Comparison of ENCODE assay signal across 1 cellular context in the genomic region with DNA sequence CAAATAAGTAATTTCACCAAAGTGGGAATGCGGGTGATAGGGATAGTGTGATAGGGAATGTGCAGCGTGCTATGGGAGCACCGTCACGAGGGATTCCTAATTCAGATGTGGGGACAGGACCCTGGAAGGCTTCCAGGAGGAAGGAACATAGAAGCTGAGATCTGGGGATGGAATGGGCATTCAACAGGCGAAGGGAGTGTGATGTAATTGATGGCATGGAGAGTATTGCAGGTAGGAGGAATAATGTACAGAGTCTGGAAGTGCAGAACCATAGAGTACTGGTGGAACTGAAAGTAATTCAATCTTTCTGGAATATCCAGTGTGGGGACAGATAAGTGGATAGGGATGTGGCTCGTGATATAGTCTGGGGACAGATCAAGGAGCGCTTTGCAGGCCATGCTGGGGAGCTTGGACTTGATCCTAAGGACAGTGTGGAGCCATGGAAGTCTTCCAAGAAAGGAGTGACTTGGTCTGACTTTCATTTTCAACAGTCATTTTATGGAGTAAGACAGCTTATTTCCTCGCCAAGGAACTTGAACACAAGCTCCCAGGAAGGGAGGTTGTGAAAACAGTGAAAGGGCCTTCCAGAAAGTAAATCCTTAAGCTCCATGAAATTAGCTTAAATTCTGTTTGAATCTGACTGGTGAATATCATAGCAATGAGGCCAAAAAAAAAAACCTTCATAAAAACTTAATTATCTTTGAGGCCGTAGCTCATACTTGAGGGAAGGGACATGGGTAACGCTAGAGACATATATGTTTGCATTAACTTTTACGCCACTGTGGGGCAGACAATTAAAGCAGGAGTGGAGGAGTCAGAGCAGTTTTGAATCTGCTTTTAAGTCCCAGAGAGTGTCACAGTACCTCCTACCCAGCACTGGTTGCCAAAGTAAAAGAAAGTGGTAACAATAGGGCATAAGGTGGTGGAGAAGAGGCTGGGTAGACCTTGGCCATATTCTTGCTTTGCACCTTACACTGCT.
TF ChIP-seq lines count a peak whose summit lies in the region.

No MANE protein-coding gene starts in this region.

TF ChIP-seq in WTC11, 78 proteins besides CTCF, POLR2A, EP300 and RAD21 (continued from another document):
- TF ChIP-seq, protein P1, sequence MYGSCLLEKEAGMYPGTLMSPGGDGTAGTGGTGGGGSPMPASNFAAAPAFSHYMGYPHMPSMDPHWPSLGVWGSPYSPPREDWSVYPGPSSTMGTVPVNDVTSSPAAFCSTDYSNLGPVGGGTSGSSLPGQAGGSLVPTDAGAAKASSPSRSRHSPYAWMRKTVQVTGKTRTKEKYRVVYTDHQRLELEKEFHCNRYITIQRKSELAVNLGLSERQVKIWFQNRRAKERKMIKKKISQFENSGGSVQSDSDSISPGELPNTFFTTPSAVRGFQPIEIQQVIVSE (CRISPR knock-in tag; IDR thresholded peaks at IDR 0.05; ENCODE audit: borderline replicate concordance): no peak
- TF ChIP-seq, protein P2, sequence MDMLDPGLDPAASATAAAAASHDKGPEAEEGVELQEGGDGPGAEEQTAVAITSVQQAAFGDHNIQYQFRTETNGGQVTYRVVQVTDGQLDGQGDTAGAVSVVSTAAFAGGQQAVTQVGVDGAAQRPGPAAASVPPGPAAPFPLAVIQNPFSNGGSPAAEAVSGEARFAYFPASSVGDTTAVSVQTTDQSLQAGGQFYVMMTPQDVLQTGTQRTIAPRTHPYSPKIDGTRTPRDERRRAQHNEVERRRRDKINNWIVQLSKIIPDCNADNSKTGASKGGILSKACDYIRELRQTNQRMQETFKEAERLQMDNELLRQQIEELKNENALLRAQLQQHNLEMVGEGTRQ (CRISPR knock-in tag; IDR thresholded peaks at IDR 0.05): no peak
- no peak for TF ChIP-seq GTF2I (CRISPR knock-in tag; conservative IDR thresholded peaks at IDR 0.05)
